ENCODE assay signal across 8 cellular contexts in the genomic region with DNA sequence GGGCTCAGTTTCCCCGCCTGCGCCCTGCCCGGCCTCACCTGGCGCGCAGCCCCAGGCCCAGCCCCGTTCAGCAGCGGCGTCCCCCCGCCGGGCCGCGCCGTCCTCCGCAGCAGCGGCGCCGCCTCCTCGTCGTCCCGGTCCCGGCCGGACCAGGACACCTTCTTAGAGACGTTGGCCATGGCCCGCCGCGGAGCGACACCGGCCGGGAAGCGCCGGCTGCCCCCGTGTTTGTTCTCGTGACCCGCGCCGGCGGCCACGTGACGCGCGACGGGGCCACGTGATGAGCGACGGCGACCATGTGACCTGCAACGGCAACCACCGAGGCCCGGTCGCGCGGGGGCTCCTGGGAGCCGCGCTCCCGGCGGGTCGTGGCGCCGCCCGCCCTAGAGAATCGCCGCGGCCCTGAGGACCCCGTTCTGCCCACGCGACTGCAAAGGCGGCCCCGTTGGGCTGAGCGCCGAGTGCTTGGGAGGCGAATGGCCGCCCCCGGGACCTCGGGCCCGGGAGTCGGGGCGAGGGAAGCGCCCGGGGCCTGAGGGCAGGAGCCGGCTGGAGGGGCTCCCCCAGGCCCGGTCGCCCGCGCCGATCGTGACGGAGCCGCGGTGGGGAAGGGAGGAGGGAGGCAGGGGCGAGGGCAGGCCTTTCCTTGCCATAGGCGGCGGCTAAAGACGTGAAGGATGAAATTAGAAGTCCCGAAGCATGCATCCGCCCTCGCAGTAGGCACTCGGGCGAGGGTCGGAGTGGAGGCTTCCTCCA. TPM values are rescaled to one million over a fixed set of nuclear protein-coding genes. Genes with fewer than 3 reads are reported as not detected.
A peak's percentile ranks its signal among the peaks of the same experiment; 100 is the strongest.
DNase-seq lines count a peak whose midpoint lies in the region; ATAC-seq, FAIRE-seq and TF ChIP-seq lines count a peak whose summit lies in the region.

A gene with protein sequence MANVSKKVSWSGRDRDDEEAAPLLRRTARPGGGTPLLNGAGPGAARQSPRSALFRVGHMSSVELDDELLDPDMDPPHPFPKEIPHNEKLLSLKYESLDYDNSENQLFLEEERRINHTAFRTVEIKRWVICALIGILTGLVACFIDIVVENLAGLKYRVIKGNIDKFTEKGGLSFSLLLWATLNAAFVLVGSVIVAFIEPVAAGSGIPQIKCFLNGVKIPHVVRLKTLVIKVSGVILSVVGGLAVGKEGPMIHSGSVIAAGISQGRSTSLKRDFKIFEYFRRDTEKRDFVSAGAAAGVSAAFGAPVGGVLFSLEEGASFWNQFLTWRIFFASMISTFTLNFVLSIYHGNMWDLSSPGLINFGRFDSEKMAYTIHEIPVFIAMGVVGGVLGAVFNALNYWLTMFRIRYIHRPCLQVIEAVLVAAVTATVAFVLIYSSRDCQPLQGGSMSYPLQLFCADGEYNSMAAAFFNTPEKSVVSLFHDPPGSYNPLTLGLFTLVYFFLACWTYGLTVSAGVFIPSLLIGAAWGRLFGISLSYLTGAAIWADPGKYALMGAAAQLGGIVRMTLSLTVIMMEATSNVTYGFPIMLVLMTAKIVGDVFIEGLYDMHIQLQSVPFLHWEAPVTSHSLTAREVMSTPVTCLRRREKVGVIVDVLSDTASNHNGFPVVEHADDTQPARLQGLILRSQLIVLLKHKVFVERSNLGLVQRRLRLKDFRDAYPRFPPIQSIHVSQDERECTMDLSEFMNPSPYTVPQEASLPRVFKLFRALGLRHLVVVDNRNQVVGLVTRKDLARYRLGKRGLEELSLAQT (minus strand): TSS at position 233 of the 756 bp plus-strand sequence. CDS start 54 bp downstream, at position 179.

- H3K27ac Mint-ChIP-seq in activated naive CD4-positive, alpha-beta T cell treated with anti-CD3 and anti-CD28 coated beads, Interleukin-2, amount 50 U/mL, for 24 hours: peak within 1 kb of the TSS; percentile 92

- H3K4me1 ChIP-seq in Loucy (ENCODE audit: insufficient read depth, low read length, poor library complexity, severe bottlenecking) (no peaks in the 10 kb centered on the region), suprapubic skin (peaks cover 40% of the 10 kb centered on the region)

- TF ChIP-seq POLR2A in H54 (IDR thresholded peaks at IDR 0.05; ENCODE audit: low read depth, low read length) (peak; percentile 73), suprapubic skin (IDR thresholded peaks at IDR 0.05) (peak; percentile 43 to 85)

- H3K79me2 ChIP-seq in Loucy (ENCODE audit: insufficient read depth, low read length): peaks cover 7% of the 10 kb centered on the region; the same call in 1 of the 2 replicates

- H3K27me3 ChIP-seq in Loucy (ENCODE audit: insufficient read depth, low read length, poor library complexity, severe bottlenecking): no peaks in the 10 kb centered on the region
- no peaks in the 10 kb centered on the region for H3K27me3 ChIP-seq in suprapubic skin

- H3K4me1 Mint-ChIP-seq in activated naive CD4-positive, alpha-beta T cell treated with anti-CD3 and anti-CD28 coated beads, Interleukin-2, amount 50 U/mL, for 24 hours: peaks cover 36% of the 10 kb centered on the region

- ATAC-seq in SK-N-SH treated with all-trans-retinoic acid at 6 μM for 48 hours (peak; percentile 87), omental fat pad (ENCODE audit: low FRiP score) (peak; percentile 82)

- no peaks in the 10 kb centered on the region for H3K9me2 ChIP-seq in Loucy (replicated peaks; ENCODE audit: low read depth, low read length)

- H3K4me2 ChIP-seq in Loucy (ENCODE audit: low read depth, low read length, poor library complexity, severe bottlenecking): peak within 1 kb of the TSS; percentile 80

- 0% methylated on average over 37 of the region's 99 CpGs for WGBS in suprapubic skin

- TF ChIP-seq EP300 in suprapubic skin (IDR thresholded peaks at IDR 0.05): no peak

- H2AFZ ChIP-seq in Loucy (ENCODE audit: low read length): peak within 1 kb of the TSS; percentile 87

- H3K9ac ChIP-seq in Loucy (ENCODE audit: low read depth, low read length, poor library complexity, severe bottlenecking): peak within 1 kb of the TSS; percentile 94

- no peaks in the 10 kb centered on the region for H3K36me3 Mint-ChIP-seq in activated naive CD4-positive, alpha-beta T cell treated with anti-CD3 and anti-CD28 coated beads, Interleukin-2, amount 50 U/mL, for 24 hours

- TF ChIP-seq CTCF in Loucy (conservative IDR thresholded peaks at IDR 0.05; ENCODE audit: low read length): no peak
- TF ChIP-seq CTCF in omental fat pad (IDR thresholded peaks at IDR 0.05): no peak
- TF ChIP-seq CTCF in suprapubic skin (IDR thresholded peaks at IDR 0.05): no peak

- H4K20me1 ChIP-seq in Loucy (ENCODE audit: insufficient read depth, low read length, poor library complexity, severe bottlenecking): no peaks in the 10 kb centered on the region

- no peaks in the 10 kb centered on the region for H3F3A ChIP-seq in Loucy (ENCODE audit: low read depth)

- no peaks in the 10 kb centered on the region for H3K9me3 Mint-ChIP-seq in activated naive CD4-positive, alpha-beta T cell treated with anti-CD3 and anti-CD28 coated beads, Interleukin-2, amount 50 U/mL, for 24 hours

- no peaks in the 10 kb centered on the region for H3K36me3 ChIP-seq in Loucy (ENCODE audit: insufficient read depth, low read length)
- H3K36me3 ChIP-seq in suprapubic skin: no peaks in the 10 kb centered on the region

- H3K4me3 Mint-ChIP-seq in activated naive CD4-positive, alpha-beta T cell treated with anti-CD3 and anti-CD28 coated beads, Interleukin-2, amount 50 U/mL, for 24 hours: peak within 1 kb of the TSS; percentile 89

- DNase-seq in G401 (ENCODE audit: low spot score): peak; percentile 76
- peak; percentile 97 for DNase-seq in H54 (ENCODE audit: insufficient read length, low spot score)
- DNase-seq in globus pallidus (ENCODE audit: low spot score): peak; percentile 71
- DNase-seq in omental fat pad (ENCODE audit: low spot score): peak; percentile 89
- peak; percentile 93 to 96 for DNase-seq in suprapubic skin (ENCODE audit: low spot score in 2 of 2)

- in situ Hi-C loops in G401 (cut with HindIII; ENCODE audit: low sequenced_read_pairs): no loop called here

- no peaks in the 10 kb centered on the region for H3K9me3 ChIP-seq in Loucy (ENCODE audit: insufficient read depth, low read depth, low read length)
- no peaks in the 10 kb centered on the region for H3K9me3 ChIP-seq in suprapubic skin

- H3K27me3 Mint-ChIP-seq in activated naive CD4-positive, alpha-beta T cell treated with anti-CD3 and anti-CD28 coated beads, Interleukin-2, amount 50 U/mL, for 24 hours: no peaks in the 10 kb centered on the region

- no peak for FAIRE-seq in H54 (lab: Jason Lieb, UNC)

- H3K27ac ChIP-seq in suprapubic skin: peak within 1 kb of the TSS; percentile 87

- peak within 1 kb of the TSS; percentile 80 for H3K4me3 ChIP-seq in Loucy (ENCODE audit: low read length, poor library complexity, severe bottlenecking)
- H3K4me3 ChIP-seq in suprapubic skin: peak within 1 kb of the TSS; percentile 89

TF ChIP-seq in SK-N-SH treated with all-trans-retinoic acid at 6 μM for 48 hours, 23 proteins besides CTCF, POLR2A, EP300 and RAD21:
- TF ChIP-seq, protein P1, sequence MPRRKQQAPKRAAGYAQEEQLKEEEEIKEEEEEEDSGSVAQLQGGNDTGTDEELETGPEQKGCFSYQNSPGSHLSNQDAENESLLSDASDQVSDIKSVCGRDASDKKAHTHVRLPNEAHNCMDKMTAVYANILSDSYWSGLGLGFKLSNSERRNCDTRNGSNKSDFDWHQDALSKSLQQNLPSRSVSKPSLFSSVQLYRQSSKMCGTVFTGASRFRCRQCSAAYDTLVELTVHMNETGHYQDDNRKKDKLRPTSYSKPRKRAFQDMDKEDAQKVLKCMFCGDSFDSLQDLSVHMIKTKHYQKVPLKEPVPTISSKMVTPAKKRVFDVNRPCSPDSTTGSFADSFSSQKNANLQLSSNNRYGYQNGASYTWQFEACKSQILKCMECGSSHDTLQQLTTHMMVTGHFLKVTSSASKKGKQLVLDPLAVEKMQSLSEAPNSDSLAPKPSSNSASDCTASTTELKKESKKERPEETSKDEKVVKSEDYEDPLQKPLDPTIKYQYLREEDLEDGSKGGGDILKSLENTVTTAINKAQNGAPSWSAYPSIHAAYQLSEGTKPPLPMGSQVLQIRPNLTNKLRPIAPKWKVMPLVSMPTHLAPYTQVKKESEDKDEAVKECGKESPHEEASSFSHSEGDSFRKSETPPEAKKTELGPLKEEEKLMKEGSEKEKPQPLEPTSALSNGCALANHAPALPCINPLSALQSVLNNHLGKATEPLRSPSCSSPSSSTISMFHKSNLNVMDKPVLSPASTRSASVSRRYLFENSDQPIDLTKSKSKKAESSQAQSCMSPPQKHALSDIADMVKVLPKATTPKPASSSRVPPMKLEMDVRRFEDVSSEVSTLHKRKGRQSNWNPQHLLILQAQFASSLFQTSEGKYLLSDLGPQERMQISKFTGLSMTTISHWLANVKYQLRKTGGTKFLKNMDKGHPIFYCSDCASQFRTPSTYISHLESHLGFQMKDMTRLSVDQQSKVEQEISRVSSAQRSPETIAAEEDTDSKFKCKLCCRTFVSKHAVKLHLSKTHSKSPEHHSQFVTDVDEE (CRISPR knock-in tag; IDR thresholded peaks at IDR 0.05): 0 out of 2 replicates have a peak, but pooled peaks have one; percentile 22
- TF ChIP-seq ARNTL (CRISPR knock-in tag; IDR thresholded peaks at IDR 0.05; ENCODE audit: borderline replicate concordance, low read depth) (peak; percentile 92), GLIS3 (CRISPR knock-in tag; IDR thresholded peaks at IDR 0.05) (no peak; the same call in 1 of the 2 replicates)

RNA-seq across cellular contexts. Expression of the gene that starts here (rescaled TPM):
- 195 and 203 TPM in 2 replicates for total RNA-seq in G401 (2014; rRNA removed; shearing (Covaris generic))
- total RNA-seq in omental fat pad (10 to 100 TPM; 42.6 to 62.3 (median 52.2) TPM), suprapubic skin (100 to 1,000 TPM in 2 of 4 donors, 10 to 100 TPM in 2; 61.1 to 134 (median 100) TPM)

Comparison
In these comparisons a context has a peak if more than half of its experiments do, and no peak if none do; other contexts are left out.
1. Peak in every context shown above with its lines: DNase-seq, ATAC-seq, H3K4me3 ChIP-seq and H3K27ac ChIP-seq.